In genomic region chr18:32470713-32471633, GRCh38 we compare ENCODE assay signal across 8 cellular contexts. TPM values are rescaled to one million over a fixed set of nuclear protein-coding genes. Genes with fewer than 3 reads are reported as not detected.
DNase-seq lines count a peak whose midpoint lies in the region; ATAC-seq, FAIRE-seq and TF ChIP-seq lines count a peak whose summit lies in the region.

GAREM1 (minus strand) TSS chr18:32470882; CDS start chr18:32470428, 454 bp downstream.

- H3K4me3 ChIP-seq in upper lobe of right lung: peak within 1 kb of the TSS; percentile 65

- peak within 1 kb of the TSS; percentile 56 for H3K27ac ChIP-seq in upper lobe of right lung

- DNase-seq in GM12891 (ENCODE audit: insufficient read length, low spot score) (peak; percentile 88), NCI-H1417 treated with DMSO at 0.1 percent for 48 hours (lab: John Stamatoyannopoulos, UW) (peak; percentile 90), T follicular helper cell (ENCODE audit: low read depth) (peak; percentile 68), amniotic epithelial cell (ENCODE audit: low read depth) (peak; percentile 98), left cardiac atrium (peak; percentile 95), progenitor cell of endocrine pancreas (ENCODE audit: low spot score, unreplicated experiment) (peak; percentile 92), upper lobe of right lung (peak; percentile 97)

- H3K4me1 Mint-ChIP-seq in progenitor cell of endocrine pancreas (ENCODE audit: low read depth): peaks cover 27% of the 10 kb centered on the region

- peak; percentile 98 for ATAC-seq in HG02798 (IDR thresholded peaks at IDR 0.05; ENCODE audit: poor library complexity, unreplicated experiment)
- ATAC-seq in left cardiac atrium: peak; percentile 97
- ATAC-seq in upper lobe of right lung: peak; percentile 97

- no peak for TF ChIP-seq POLR2A in GM12891 (IDR thresholded peaks at IDR 0.05; ENCODE audit: low read depth, low read length)

- H3K4me3 Mint-ChIP-seq in progenitor cell of endocrine pancreas (ENCODE audit: low read depth): peak within 1 kb of the TSS; percentile 91

- H3K36me3 ChIP-seq in upper lobe of right lung: no peaks in the 10 kb centered on the region

- peaks cover 23% of the 10 kb centered on the region for H3K27me3 Mint-ChIP-seq in progenitor cell of endocrine pancreas

- peaks cover 6% of the 10 kb centered on the region for H3K4me1 ChIP-seq in upper lobe of right lung

- H3K36me3 Mint-ChIP-seq in progenitor cell of endocrine pancreas (ENCODE audit: insufficient read depth): no peaks in the 10 kb centered on the region

- intact Hi-C loops in left cardiac atrium (cut with DNase I): loop anchor here (2.0 to 10.0 kb wide), 4 partner anchors 184 to 314 kb away; no protein-coding TSS in a partner anchor
- intact Hi-C loops in upper lobe of right lung (cut with DNase I): no loop called here

- TF ChIP-seq CTCF in progenitor cell of endocrine pancreas (IDR thresholded peaks at IDR 0.05; ENCODE audit: unreplicated experiment): peak; percentile 64
- peak; percentile 59 for TF ChIP-seq CTCF in upper lobe of right lung (IDR thresholded peaks at IDR 0.05)

- no peaks in the 10 kb centered on the region for H3K9me3 Mint-ChIP-seq in progenitor cell of endocrine pancreas (ENCODE audit: low read depth)

- H3K9me3 ChIP-seq in upper lobe of right lung: no peaks in the 10 kb centered on the region

- peak within 1 kb of the TSS; percentile 90 for H3K27ac Mint-ChIP-seq in progenitor cell of endocrine pancreas

- no peaks in the 10 kb centered on the region for H3K27me3 ChIP-seq in upper lobe of right lung

- FAIRE-seq in GM12891 (lab: Jason Lieb, UNC): peak; percentile 93

TF ChIP-seq in GM12891, 5 proteins besides CTCF, POLR2A, EP300 and RAD21:
- TF ChIP-seq POU2F2 (IDR thresholded peaks at IDR 0.05; ENCODE audit: low read depth, low read length): no peak
- TF ChIP-seq TAF1 (IDR thresholded peaks at IDR 0.05; ENCODE audit: low read depth, low read length): no peak
- TF ChIP-seq PAX5 (IDR thresholded peaks at IDR 0.05; ENCODE audit: insufficient read depth, low read length, severe bottlenecking): no peak

RNA-seq across cellular contexts. Expression of gene GAREM1, which starts in this region (rescaled TPM):
- polyA plus RNA-seq in GM12891 (2012; ENCODE audit: low read depth, missing spikeins): 0.24 TPM
- total RNA-seq in left cardiac atrium (10 to 100 TPM; 12.7 to 19.0 TPM), progenitor cell of endocrine pancreas (11.0 and 11.4 TPM in 2 replicates), upper lobe of right lung (11.5 TPM)

Comparison
In these comparisons a context has a peak if more than half of its experiments do, and no peak if none do; other contexts are left out.
1. Peak in every context shown above with its lines: DNase-seq, ATAC-seq, H3K4me3 ChIP-seq and H3K27ac ChIP-seq.